In the genomic region with DNA sequence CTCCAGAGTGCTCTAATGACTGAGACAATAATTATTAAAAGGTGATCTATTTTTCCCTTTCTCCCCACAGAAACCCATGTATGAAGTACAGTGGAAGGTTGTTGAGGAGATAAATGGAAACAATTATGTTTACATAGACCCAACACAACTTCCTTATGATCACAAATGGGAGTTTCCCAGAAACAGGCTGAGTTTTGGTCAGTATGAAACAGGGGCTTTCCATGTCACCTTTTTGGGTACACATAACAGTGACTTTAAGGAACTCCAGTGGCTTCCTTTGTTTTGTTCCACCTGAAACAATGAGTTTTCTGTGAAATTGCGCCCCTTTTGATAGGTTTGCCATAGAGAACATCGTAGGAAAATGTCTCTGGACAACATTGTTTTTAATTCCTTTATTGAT, we compare ENCODE assay signal across 20 cellular contexts.
DNase-seq lines count a peak whose midpoint lies in the region; ATAC-seq and TF ChIP-seq lines count a peak whose summit lies in the region.
"Had no signal": no experiment of that assay in that cellular context is flagged by ENCODE, and none has a peak within 500 bp of the region (broad histone marks: within the 10 kb centered on the region; RNA-seq: fewer than 3 reads in every experiment).

No MANE protein-coding gene starts in this region.

- ATAC-seq in GM19025 (IDR thresholded peaks at IDR 0.05; ENCODE audit: low read depth, unreplicated experiment) (peak; percentile 53), HG02623 (IDR thresholded peaks at IDR 0.05; ENCODE audit: unreplicated experiment) (peak; percentile 54), HG03342 (IDR thresholded peaks at IDR 0.05; ENCODE audit: unreplicated experiment) (peak; percentile 54), GM19455 (IDR thresholded peaks at IDR 0.05; ENCODE audit: unreplicated experiment) (no peak)
- ATAC-seq in activated CD8-positive, alpha-beta T cell treated with anti-CD3 and anti-CD28 coated beads for 36 hours: no peak
- ATAC-seq: A549, upper lobe of right lung had no signal

- peak; percentile 52 for DNase-seq in GM12865 (ENCODE audit: low read depth)
- no peak for DNase-seq in neuronal stem cell (ENCODE audit: low spot score)
- DNase-seq in activated gamma-delta T cell (lab: John Stamatoyannopoulos, UW): no peak
- DNase-seq in activated CD8-positive, alpha-beta T cell treated with anti-CD3 and anti-CD28 coated beads for 36 hours: no peak
- DNase-seq: activated CD4-positive, alpha-beta T cell treated with anti-CD3 and anti-CD28 coated beads, Interleukin-2, amount 10 ng/mL, durations not matched to agents 24 days and 14 days; activated naive CD4-positive, alpha-beta T cell treated with anti-CD3 and anti-CD28 coated beads, Interleukin-2, amount 10 ng/mL, durations not matched to agents 7 days and 5 days; activated T-cell treated with anti-CD3 and anti-CD28 coated beads for 4 hours; colonic mucosa; MM.1S; NCI-H1694; upper lobe of right lung had no signal

- H2AK5ac ChIP-seq in neuronal stem cell (ENCODE audit: low read depth, low read length): no peak overlapping the region

- H2BK12ac ChIP-seq in neuronal stem cell (ENCODE audit: low read length): no peak overlapping the region

- no peaks in the 10 kb centered on the region for H3K4me1 Mint-ChIP-seq in activated CD8-positive, alpha-beta T cell treated with anti-CD3 and anti-CD28 coated beads for 36 hours (ENCODE audit: low read depth)
- H3K4me1 Mint-ChIP-seq: activated naive CD4-positive, alpha-beta T cell treated with anti-CD3 and anti-CD28 coated beads, Interleukin-2, amount 10 ng/mL, durations not matched to agents 7 days and 5 days had no signal

- H3K14ac ChIP-seq in neuronal stem cell (ENCODE audit: low read length): no peak overlapping the region

- H4K8ac ChIP-seq in neuronal stem cell (ENCODE audit: low read depth, low read length): no peak overlapping the region

- H3K36me3 Mint-ChIP-seq in activated CD8-positive, alpha-beta T cell treated with anti-CD3 and anti-CD28 coated beads for 36 hours (ENCODE audit: low read depth): no peaks in the 10 kb centered on the region
- H3K36me3 Mint-ChIP-seq: activated naive CD4-positive, alpha-beta T cell treated with anti-CD3 and anti-CD28 coated beads, Interleukin-2, amount 10 ng/mL, durations not matched to agents 7 days and 5 days had no signal

- TF ChIP-seq CTCF in GM12865 (IDR thresholded peaks at IDR 0.05; ENCODE audit: insufficient read depth, low read depth, low read length, missing control alignments): no peak
- TF ChIP-seq CTCF in activated CD8-positive, alpha-beta T cell treated with anti-CD3 and anti-CD28 coated beads for 36 hours (IDR thresholded peaks at IDR 0.05): no peak

- no peak overlapping the region for H3K4me3 Mint-ChIP-seq in activated CD8-positive, alpha-beta T cell treated with anti-CD3 and anti-CD28 coated beads for 36 hours
- H3K4me3 Mint-ChIP-seq: activated CD4-positive, alpha-beta T cell treated with anti-CD3 and anti-CD28 coated beads, Interleukin-2, amount 10 ng/mL, durations not matched to agents 24 days and 14 days; activated naive CD4-positive, alpha-beta T cell treated with anti-CD3 and anti-CD28 coated beads, Interleukin-2, amount 10 ng/mL, durations not matched to agents 7 days and 5 days; IgD-negative memory B cell; stimulated activated naive CD8-positive, alpha-beta T cell treated with anti-CD3 and anti-CD28 coated beads, Interleukin-15, Interleukin-2, amounts not matched to agents 100 ng/mL and 50 ng/mL, for 24 hours had no signal

- peaks cover 2 to 3% of the 10 kb centered on the region in 2 donors for H3K4me1 ChIP-seq in neuronal stem cell (ENCODE audit: control insufficient read depth in 2 of 2, insufficient read depth in 1 of 2, low read depth in 1 of 2, low read length in 2 of 2)
- H3K4me1 ChIP-seq: A549, colonic mucosa, upper lobe of right lung had no signal

- H3K27ac Mint-ChIP-seq in activated CD8-positive, alpha-beta T cell treated with anti-CD3 and anti-CD28 coated beads for 36 hours: no peak overlapping the region
- H3K27ac Mint-ChIP-seq: activated CD4-positive, alpha-beta T cell treated with anti-CD3 and anti-CD28 coated beads, Interleukin-2, amount 10 ng/mL, durations not matched to agents 24 days and 14 days; activated naive CD4-positive, alpha-beta T cell treated with anti-CD3 and anti-CD28 coated beads, Interleukin-2, amount 10 ng/mL, durations not matched to agents 7 days and 5 days; stimulated activated naive CD8-positive, alpha-beta T cell treated with anti-CD3 and anti-CD28 coated beads, Interleukin-15, Interleukin-2, amounts not matched to agents 100 ng/mL and 50 ng/mL, for 24 hours had no signal

- WGBS in neuronal stem cell (ENCODE audit: extremely low coverage in 2 of 2, insufficient read length in 2 of 2, insufficient replicate concordance in 1 of 2), 2 donors: no CpG with 5 or more reads among the region's 2 CpGs

- no peak overlapping the region for H2BK120ac ChIP-seq in neuronal stem cell (ENCODE audit: low read depth, low read length)

- no peaks in the 10 kb centered on the region for H3K27me3 Mint-ChIP-seq in activated CD8-positive, alpha-beta T cell treated with anti-CD3 and anti-CD28 coated beads for 36 hours
- H3K27me3 Mint-ChIP-seq: activated CD4-positive, alpha-beta T cell treated with anti-CD3 and anti-CD28 coated beads, Interleukin-2, amount 10 ng/mL, durations not matched to agents 24 days and 14 days; activated naive CD4-positive, alpha-beta T cell treated with anti-CD3 and anti-CD28 coated beads, Interleukin-2, amount 10 ng/mL, durations not matched to agents 7 days and 5 days; IgD-negative memory B cell; stimulated activated naive CD8-positive, alpha-beta T cell treated with anti-CD3 and anti-CD28 coated beads, Interleukin-15, Interleukin-2, amounts not matched to agents 100 ng/mL and 50 ng/mL, for 24 hours had no signal

- no peaks in the 10 kb centered on the region for H3K9me3 ChIP-seq in neuronal stem cell (replicated peaks in 1 of 2; ENCODE audit: control insufficient read depth in 2 of 2, insufficient read depth in 1 of 2, low read depth in 1 of 2, low read length in 2 of 2)
- H3K9me3 ChIP-seq: A549, colonic mucosa, upper lobe of right lung had no signal

- H3K27ac ChIP-seq in neuronal stem cell (replicated peaks; ENCODE audit: low read length): no peak overlapping the region
- H3K27ac ChIP-seq: A549, C4-2B, colonic mucosa, RWPE1, upper lobe of right lung had no signal

- no peak overlapping the region for H3K4me3 ChIP-seq in GM12865 (ENCODE audit: low read depth, low read length)
- no peak overlapping the region for H3K4me3 ChIP-seq in neuronal stem cell (ENCODE audit: low read length in 2 of 2)
- H3K4me3 ChIP-seq: A549, colonic mucosa, upper lobe of right lung had no signal

- no peak overlapping the region for H3K23ac ChIP-seq in neuronal stem cell (ENCODE audit: low read depth, low read length, poor library complexity)

- H3K79me1 ChIP-seq in neuronal stem cell (ENCODE audit: low read depth, low read length): no peaks in the 10 kb centered on the region

- CTCF ChIA-PET in activated CD8-positive, alpha-beta T cell treated with anti-CD3 and anti-CD28 coated beads for 36 hours (lab: Charles Lee): no interaction called here

- H3K18ac ChIP-seq in neuronal stem cell (ENCODE audit: low read length): no peak overlapping the region

- H4K91ac ChIP-seq in neuronal stem cell (ENCODE audit: low read depth, low read length, poor library complexity): no peak overlapping the region

- H3K36me3 ChIP-seq in neuronal stem cell (replicated peaks in 1 of 2; ENCODE audit: control insufficient read depth in 2 of 2, insufficient read depth in 2 of 2, low read length in 2 of 2): peaks cover 0 to 1% of the 10 kb centered on the region in 2 donors
- H3K36me3 ChIP-seq: colonic mucosa, upper lobe of right lung had no signal

- intact Hi-C loops in activated CD8-positive, alpha-beta T cell treated with anti-CD3 and anti-CD28 coated beads for 36 hours (cut with micrococcal nuclease): no loop called here

- no peaks in the 10 kb centered on the region for H3K9me3 Mint-ChIP-seq in activated CD8-positive, alpha-beta T cell treated with anti-CD3 and anti-CD28 coated beads for 36 hours
- H3K9me3 Mint-ChIP-seq: activated CD4-positive, alpha-beta T cell treated with anti-CD3 and anti-CD28 coated beads, Interleukin-2, amount 10 ng/mL, durations not matched to agents 24 days and 14 days; activated naive CD4-positive, alpha-beta T cell treated with anti-CD3 and anti-CD28 coated beads, Interleukin-2, amount 10 ng/mL, durations not matched to agents 7 days and 5 days; IgD-negative memory B cell; stimulated activated naive CD8-positive, alpha-beta T cell treated with anti-CD3 and anti-CD28 coated beads, Interleukin-15, Interleukin-2, amounts not matched to agents 100 ng/mL and 50 ng/mL, for 24 hours had no signal

- H3K9ac ChIP-seq in neuronal stem cell (ENCODE audit: low read depth, low read length, poor library complexity): no peak overlapping the region

- no peaks in the 10 kb centered on the region for H3K27me3 ChIP-seq in neuronal stem cell (ENCODE audit: control insufficient read depth in 3 of 3, insufficient read depth in 3 of 3, low read depth in 1 of 3, low read length in 3 of 3)
- H3K27me3 ChIP-seq: colonic mucosa, upper lobe of right lung had no signal

- no peak overlapping the region for H2BK5ac ChIP-seq in neuronal stem cell (ENCODE audit: low read length)

- no peak overlapping the region for H3K4ac ChIP-seq in neuronal stem cell (ENCODE audit: low read length)

- POLR2A ChIA-PET in activated CD8-positive, alpha-beta T cell treated with anti-CD3 and anti-CD28 coated beads for 36 hours (lab: Charles Lee): no interaction called here

- no peak overlapping the region for H2BK15ac ChIP-seq in neuronal stem cell (ENCODE audit: low read length)

- H3K4me2 ChIP-seq in neuronal stem cell (ENCODE audit: insufficient read depth, low read length, poor library complexity, severe bottlenecking): no peak overlapping the region
- H3K4me2 ChIP-seq: A549 had no signal

- H2AFZ ChIP-seq in neuronal stem cell (ENCODE audit: low read length): no peak overlapping the region

Comparison
In these comparisons a context has a peak if more than half of its experiments do, and no peak if none do; other contexts are left out.
1. ATAC-seq: peak in GM19025 (single experiment), HG02623 (single experiment) and HG03342 (single experiment); none in GM19455 (single experiment) and activated CD8-positive, alpha-beta T cell treated with anti-CD3 and anti-CD28 coated beads for 36 hours (single experiment).